ENCODE assay signal across 1 cellular context in genomic region chr10:14453593-14453992, GRCh38.
TF ChIP-seq lines count a peak whose summit lies in the region.

No MANE protein-coding gene starts in this region.

TF ChIP-seq in H1, 55 proteins besides CTCF, POLR2A, EP300 and RAD21:
- no peak for TF ChIP-seq YY1 (IDR thresholded peaks at IDR 0.05; ENCODE audit: low read depth, low read length)
- TF ChIP-seq CTBP2 (IDR thresholded peaks at IDR 0.05; ENCODE audit: borderline replicate concordance, insufficient read depth, insufficient read length, low read length), result no peak
- no peak for TF ChIP-seq CHD1 (IDR thresholded peaks at IDR 0.05; ENCODE audit: low read depth, low read length)
- TF ChIP-seq CHD7 (IDR thresholded peaks at IDR 0.05; ENCODE audit: insufficient replicate concordance, low read length), result no peak
- TF ChIP-seq TAF1 (IDR thresholded peaks at IDR 0.05; ENCODE audit: low read depth, low read length), result no peak
- no peak for TF ChIP-seq NRF1 (IDR thresholded peaks at IDR 0.05; ENCODE audit: low read depth, low read length)
- TF ChIP-seq BCL11A (IDR thresholded peaks at IDR 0.05; ENCODE audit: low read depth in 2 of 2, low read length in 2 of 2), result no peak
- TF ChIP-seq GTF2F1 (IDR thresholded peaks at IDR 0.05; ENCODE audit: borderline replicate concordance, low read depth, low read length), result no peak
- no peak for TF ChIP-seq ZNF274 (IDR thresholded peaks at IDR 0.05; ENCODE audit: borderline replicate concordance, extremely low read depth, low read length)
- TF ChIP-seq E2F6 (IDR thresholded peaks at IDR 0.05), result no peak
- no peak for TF ChIP-seq SP1 (IDR thresholded peaks at IDR 0.05; ENCODE audit: low read depth, low read length)
- TF ChIP-seq EGR1 (IDR thresholded peaks at IDR 0.05; ENCODE audit: borderline replicate concordance, low read depth, low read length), result no peak
- TF ChIP-seq CBX8 (IDR thresholded peaks at IDR 0.05; ENCODE audit: borderline replicate concordance, low read depth, low read length), result no peak
- no peak for TF ChIP-seq KDM4A (IDR thresholded peaks at IDR 0.05; ENCODE audit: low read depth, low read length, severe bottlenecking)
- no peak for TF ChIP-seq GABPA (IDR thresholded peaks at IDR 0.05; ENCODE audit: borderline replicate concordance, insufficient read depth, low read length)
- TF ChIP-seq HDAC6 (IDR thresholded peaks at IDR 0.05; ENCODE audit: low read depth, low read length), result no peak
- no peak for TF ChIP-seq KDM5A (IDR thresholded peaks at IDR 0.05; ENCODE audit: low read length)
